ENCODE assay signal across 21 cellular contexts in the genomic region with DNA sequence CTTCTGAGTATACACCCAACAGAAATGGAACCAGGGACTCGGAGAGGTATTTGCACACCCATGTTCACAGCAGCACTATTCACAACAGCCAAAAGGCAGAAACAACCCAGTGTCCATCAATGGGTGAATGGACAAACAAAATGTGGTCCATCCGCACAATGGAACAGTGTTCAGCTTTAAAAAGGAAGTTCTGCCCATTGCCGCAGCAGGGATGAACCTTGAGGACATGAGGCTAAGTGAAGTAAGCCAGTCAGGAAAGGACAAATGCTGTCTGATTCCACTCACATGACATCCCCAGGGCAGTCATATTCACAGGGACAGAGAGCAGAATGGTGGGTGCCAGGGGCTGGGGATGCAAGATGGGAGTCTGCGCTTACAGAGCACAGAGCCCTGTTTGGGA. TPM values are rescaled to one million over a fixed set of nuclear protein-coding genes. Genes with fewer than 3 reads are reported as not detected.
DNase-seq lines count a peak whose midpoint lies in the region; ATAC-seq lines count a peak whose summit lies in the region.
"Had no signal": no experiment of that assay in that cellular context is flagged by ENCODE, and none has a peak within 500 bp of the region (broad histone marks: within the 10 kb centered on the region; RNA-seq: fewer than 3 reads in every experiment).

No MANE protein-coding gene starts in this region.

- H3K27me3 ChIP-seq in layer of hippocampus (ENCODE audit: control insufficient read depth, insufficient read depth, low read length), result no peaks in the 10 kb centered on the region
- H3K27me3 ChIP-seq: gastrocnemius medialis, Peyer's patch had no signal

- H3K36me3 Mint-ChIP-seq in activated CD4-positive, alpha-beta T cell treated with anti-CD3 and anti-CD28 coated beads, Interleukin-2, amount 10 ng/mL, durations not matched to agents 7 days and 5 days (ENCODE audit: low read depth), result peaks cover 4% of the 10 kb centered on the region
- H3K36me3 Mint-ChIP-seq in T-helper 17 cell (ENCODE audit: low read depth), result no peaks in the 10 kb centered on the region
- peaks cover 10 to 34% of the 10 kb centered on the region in 2 donors for H3K36me3 Mint-ChIP-seq in stimulated activated naive B cell treated with anti-CD40 and anti-IgM and Interleukin-4, amounts not matched to agents 10 μg/mL and 1 μg/mL and 100 μg/mL, for 72 hours
- no peaks in the 10 kb centered on the region for H3K36me3 Mint-ChIP-seq in T-cell

- no peak for DNase-seq in activated CD4-positive, alpha-beta T cell treated with anti-CD3 and anti-CD28 coated beads, Interleukin-2, amount 10 ng/mL, durations not matched to agents 7 days and 5 days
- DNase-seq in activated CD4-positive, alpha-beta T cell treated with anti-CD3 and anti-CD28 coated beads for 48 hours, result no peak
- DNase-seq in T-helper 17 cell (no peak), T-cell (no peak), midbrain (lab: John Stamatoyannopoulos, UW) (no peak)
- DNase-seq in stimulated activated naive B cell treated with anti-CD40 and anti-IgM and Interleukin-4, amounts not matched to agents 10 μg/mL and 1 μg/mL and 100 μg/mL, for 72 hours, result no peak
- DNase-seq: activated effector memory CD4-positive, alpha-beta T cell treated with anti-CD3 and anti-CD28 coated beads, Interleukin-2, amount 50 U/mL, for 16 hours; DMS79 treated with DMSO at 0.1 percent for 48 hours; gastrocnemius medialis; H7; islet precursor cell; NCI-H187 treated with DMSO at 0.1 percent for 48 hours; NCI-H69; Peyer's patch; trophoblast cell had no signal

- H3K27ac Mint-ChIP-seq in activated CD4-positive, alpha-beta T cell treated with anti-CD3 and anti-CD28 coated beads, Interleukin-2, amount 10 ng/mL, durations not matched to agents 7 days and 5 days, result peak overlapping the region; percentile 74
- H3K27ac Mint-ChIP-seq in T-helper 17 cell (peak overlapping the region; percentile 6), T-cell (peak overlapping the region in 1 of 2 donors; percentile 50)
- H3K27ac Mint-ChIP-seq in stimulated activated naive B cell treated with anti-CD40 and anti-IgM and Interleukin-4, amounts not matched to agents 10 μg/mL and 1 μg/mL and 100 μg/mL, for 72 hours, result peak overlapping the region; percentile 97

- H3K9me3 Mint-ChIP-seq in activated CD4-positive, alpha-beta T cell treated with anti-CD3 and anti-CD28 coated beads, Interleukin-2, amount 10 ng/mL, durations not matched to agents 7 days and 5 days, result no peaks in the 10 kb centered on the region
- H3K9me3 Mint-ChIP-seq in stimulated activated naive B cell treated with anti-CD40 and anti-IgM and Interleukin-4, amounts not matched to agents 10 μg/mL and 1 μg/mL and 100 μg/mL, for 72 hours, result peaks cover 0 to 4% of the 10 kb centered on the region in 2 donors
- no peaks in the 10 kb centered on the region for H3K9me3 Mint-ChIP-seq in T-cell

- H3K9me3 ChIP-seq in T-helper 17 cell (ENCODE audit: control insufficient read depth, low read length, poor library complexity, severe bottlenecking), result no peaks in the 10 kb centered on the region
- H3K9me3 ChIP-seq: esophagus muscularis mucosa, gastrocnemius medialis, neutrophil, Peyer's patch, prostate gland, SJCRH30 had no signal

- H3K27ac ChIP-seq in layer of hippocampus (ENCODE audit: low read depth, low read length), result peak overlapping the region; percentile 50
- H3K27ac ChIP-seq: esophagus muscularis mucosa, gastrocnemius medialis, neutrophil, prostate gland, SJCRH30 had no signal

- peaks cover 44% of the 10 kb centered on the region for H3K4me1 Mint-ChIP-seq in activated CD4-positive, alpha-beta T cell treated with anti-CD3 and anti-CD28 coated beads, Interleukin-2, amount 10 ng/mL, durations not matched to agents 7 days and 5 days
- H3K4me1 Mint-ChIP-seq in T-helper 17 cell, result peaks cover 16% of the 10 kb centered on the region
- H3K4me1 Mint-ChIP-seq in stimulated activated naive B cell treated with anti-CD40 and anti-IgM and Interleukin-4, amounts not matched to agents 10 μg/mL and 1 μg/mL and 100 μg/mL, for 72 hours, result peaks cover 64 to 95% of the 10 kb centered on the region in 2 donors
- peaks cover 26 to 44% (median 43%) of the 10 kb centered on the region in 3 donors for H3K4me1 Mint-ChIP-seq in T-cell

- POLR2A ChIA-PET in activated CD4-positive, alpha-beta T cell treated with anti-CD3 and anti-CD28 coated beads, Interleukin-2, amount 10 ng/mL, durations not matched to agents 7 days and 5 days (lab: Charles Lee), result no interaction called here
- POLR2A ChIA-PET in T-cell (lab: Charles Lee), result no interaction called here

- ATAC-seq in T-helper 17 cell, result no peak
- no peak for ATAC-seq in stimulated activated naive B cell treated with anti-CD40 and anti-IgM and Interleukin-4, amounts not matched to agents 10 μg/mL and 1 μg/mL and 100 μg/mL, for 72 hours (replicated peaks)
- no peak for ATAC-seq in T-cell (replicated peaks in 1 of 4)
- no peak for ATAC-seq in HG03378 (IDR thresholded peaks at IDR 0.05; ENCODE audit: unreplicated experiment)
- ATAC-seq: gastrocnemius medialis had no signal

- CTCF ChIA-PET in activated CD4-positive, alpha-beta T cell treated with anti-CD3 and anti-CD28 coated beads, Interleukin-2, amount 10 ng/mL, durations not matched to agents 7 days and 5 days (lab: Charles Lee), result no interaction called here
- CTCF ChIA-PET in T-cell (lab: Charles Lee), result no interaction called here

- no peaks in the 10 kb centered on the region for H3K27me3 Mint-ChIP-seq in activated CD4-positive, alpha-beta T cell treated with anti-CD3 and anti-CD28 coated beads, Interleukin-2, amount 10 ng/mL, durations not matched to agents 7 days and 5 days
- H3K27me3 Mint-ChIP-seq in T-helper 17 cell (no peaks in the 10 kb centered on the region), T-cell (no peaks in the 10 kb centered on the region)
- no peaks in the 10 kb centered on the region for H3K27me3 Mint-ChIP-seq in stimulated activated naive B cell treated with anti-CD40 and anti-IgM and Interleukin-4, amounts not matched to agents 10 μg/mL and 1 μg/mL and 100 μg/mL, for 72 hours

- H3K4me3 Mint-ChIP-seq in activated CD4-positive, alpha-beta T cell treated with anti-CD3 and anti-CD28 coated beads, Interleukin-2, amount 10 ng/mL, durations not matched to agents 7 days and 5 days, result no peak overlapping the region
- H3K4me3 Mint-ChIP-seq in T-helper 17 cell (no peak overlapping the region), T-cell (no peak overlapping the region)
- peak overlapping the region; percentile 76 to 80 for H3K4me3 Mint-ChIP-seq in stimulated activated naive B cell treated with anti-CD40 and anti-IgM and Interleukin-4, amounts not matched to agents 10 μg/mL and 1 μg/mL and 100 μg/mL, for 72 hours

RNA-seq across cellular contexts. Expression of gene IQSEC1, which starts 7.5 kb away (rescaled TPM):
- 10 to 100 TPM; 58.2 to 70.4 TPM for total RNA-seq in activated CD4-positive, alpha-beta T cell treated with anti-CD3 and anti-CD28 coated beads, Interleukin-2, amount 10 ng/mL, durations not matched to agents 7 days and 5 days
- 100 to 1,000 TPM; 114 to 128 TPM for total RNA-seq in T-helper 17 cell
- 100 to 1,000 TPM in 1 of 5 donors, 10 to 100 TPM in 4; 73.7 to 113 (median 86.9) TPM for total RNA-seq in T-cell

Comparison
In these comparisons a context has a peak if more than half of its experiments do, and no peak if none do; other contexts are left out.
1. H3K4me3 Mint-ChIP-seq: peak in stimulated activated naive B cell treated with anti-CD40 and anti-IgM and Interleukin-4, amounts not matched to agents 10 μg/mL and 1 μg/mL and 100 μg/mL, for 72 hours (2 of 2); none in activated CD4-positive, alpha-beta T cell treated with anti-CD3 and anti-CD28 coated beads, Interleukin-2, amount 10 ng/mL, durations not matched to agents 7 days and 5 days (single experiment), T-helper 17 cell (single experiment) and T-cell (0 of 3).